1 cellular context compared by ENCODE assay signal in genomic region chr10:84269773-84270172, GRCh38.
TF ChIP-seq lines count a peak whose summit lies in the region.

No MANE protein-coding gene starts in this region.

TF ChIP-seq in IMR-90, 13 proteins besides CTCF, POLR2A, EP300 and RAD21:
- TF ChIP-seq USF2 (IDR thresholded peaks at IDR 0.05; ENCODE audit: low read depth, low read length) (peak; percentile 35; the same call in 1 of the 2 replicates), NFE2L2 (IDR thresholded peaks at IDR 0.05; ENCODE audit: low read depth, low read length) (no peak), CEBPB (IDR thresholded peaks at IDR 0.05; ENCODE audit: low read depth, low read length) (peak; percentile 87), MAZ (IDR thresholded peaks at IDR 0.05; ENCODE audit: borderline replicate concordance, low read depth, low read length) (no peak), FOS (IDR thresholded peaks at IDR 0.05; ENCODE audit: low read depth, low read length) (peak; percentile 66; the same call in 1 of the 2 replicates), BHLHE40 (IDR thresholded peaks at IDR 0.05; ENCODE audit: low read depth, low read length) (peak; percentile 76), MAFK (IDR thresholded peaks at IDR 0.05; ENCODE audit: low read depth, low read length) (no peak), MXI1 (IDR thresholded peaks at IDR 0.05; ENCODE audit: borderline replicate concordance, low read depth, low read length) (no peak), CHD1 (IDR thresholded peaks at IDR 0.05; ENCODE audit: low read depth, low read length) (no peak), SMC3 (IDR thresholded peaks at IDR 0.05; ENCODE audit: low read depth, low read length) (no peak)
TF ChIP-seq in IMR-90: peak in this region for 4.
